ENCODE assay signal across 1 cellular context in the genomic region with DNA sequence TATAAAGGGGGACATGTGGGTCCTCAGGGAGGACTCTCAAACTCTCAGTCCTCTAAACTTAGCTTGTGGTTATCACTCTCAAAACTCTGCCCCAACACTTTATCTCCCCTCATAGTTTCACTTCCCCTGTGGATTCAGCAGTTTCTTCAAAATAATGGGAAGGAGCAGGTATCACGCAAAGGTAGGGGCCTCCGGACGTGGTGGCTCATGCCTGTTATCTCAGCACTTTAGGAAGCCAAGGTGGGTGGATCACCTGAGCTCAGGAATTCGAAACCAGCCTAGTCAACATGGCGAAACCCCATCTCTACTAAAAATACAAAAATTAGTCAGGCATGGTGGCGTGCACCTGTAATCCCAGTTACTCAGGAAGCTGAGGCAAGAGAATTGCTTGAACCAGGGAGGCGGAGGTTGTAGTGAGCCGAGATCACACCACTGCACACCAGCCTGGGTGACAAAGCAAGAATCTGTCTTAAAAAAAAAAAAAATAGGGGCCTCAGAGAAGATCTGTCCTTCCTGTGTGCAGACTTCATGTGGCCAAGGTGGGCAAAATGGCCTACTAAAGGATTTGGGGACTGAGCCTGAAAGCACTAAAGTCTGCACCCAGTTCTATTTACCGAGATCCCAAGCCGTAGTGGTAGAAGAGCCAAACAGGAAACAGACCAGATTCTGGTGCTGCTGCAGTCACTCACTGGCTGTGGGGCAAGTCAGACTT.
TF ChIP-seq lines count a peak whose summit lies in the region.

No MANE protein-coding gene starts in this region.

TF ChIP-seq in IMR-90, 13 proteins besides CTCF, POLR2A, EP300 and RAD21:
- TF ChIP-seq MAZ (IDR thresholded peaks at IDR 0.05; ENCODE audit: borderline replicate concordance, low read depth, low read length): no peak
- TF ChIP-seq ELK1 (IDR thresholded peaks at IDR 0.05; ENCODE audit: borderline replicate concordance, low read depth, low read length): no peak
- TF ChIP-seq CHD1 (IDR thresholded peaks at IDR 0.05; ENCODE audit: low read depth, low read length): no peak
- TF ChIP-seq, protein P1, sequence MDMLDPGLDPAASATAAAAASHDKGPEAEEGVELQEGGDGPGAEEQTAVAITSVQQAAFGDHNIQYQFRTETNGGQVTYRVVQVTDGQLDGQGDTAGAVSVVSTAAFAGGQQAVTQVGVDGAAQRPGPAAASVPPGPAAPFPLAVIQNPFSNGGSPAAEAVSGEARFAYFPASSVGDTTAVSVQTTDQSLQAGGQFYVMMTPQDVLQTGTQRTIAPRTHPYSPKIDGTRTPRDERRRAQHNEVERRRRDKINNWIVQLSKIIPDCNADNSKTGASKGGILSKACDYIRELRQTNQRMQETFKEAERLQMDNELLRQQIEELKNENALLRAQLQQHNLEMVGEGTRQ (IDR thresholded peaks at IDR 0.05; ENCODE audit: low read depth, low read length): no peak
- no peak for TF ChIP-seq RFX5 (IDR thresholded peaks at IDR 0.05; ENCODE audit: low read depth, low read length)
- TF ChIP-seq RCOR1 (IDR thresholded peaks at IDR 0.05; ENCODE audit: insufficient replicate concordance, low read length): no peak
- TF ChIP-seq SMC3 (IDR thresholded peaks at IDR 0.05; ENCODE audit: low read depth, low read length): no peak
- no peak for TF ChIP-seq MAFK (IDR thresholded peaks at IDR 0.05; ENCODE audit: low read depth, low read length)
- no peak for TF ChIP-seq FOS (IDR thresholded peaks at IDR 0.05; ENCODE audit: low read depth, low read length)
- TF ChIP-seq CEBPB (IDR thresholded peaks at IDR 0.05; ENCODE audit: low read depth, low read length): no peak
- no peak for TF ChIP-seq NFE2L2 (IDR thresholded peaks at IDR 0.05; ENCODE audit: low read depth, low read length)
- TF ChIP-seq MXI1 (IDR thresholded peaks at IDR 0.05; ENCODE audit: borderline replicate concordance, low read depth, low read length): no peak
- TF ChIP-seq BHLHE40 (IDR thresholded peaks at IDR 0.05; ENCODE audit: low read depth, low read length): no peak
